Comparison of ENCODE assay signal across 8 cellular contexts in genomic region chrX:119236599-119237525, GRCh38. TPM values are rescaled to one million over a fixed set of nuclear protein-coding genes. Genes with fewer than 3 reads are reported as not detected.
DNase-seq lines count a peak whose midpoint lies in the region; ATAC-seq and TF ChIP-seq lines count a peak whose summit lies in the region.

No MANE protein-coding gene starts in this region.

- H3K9me3 ChIP-seq in effector memory CD4-positive, alpha-beta T cell (ENCODE audit: control insufficient read depth, low read length): no peaks in the 10 kb centered on the region
- H3K9me3 ChIP-seq in mesodermal cell (ENCODE audit: control insufficient read depth, low read length) (no peaks in the 10 kb centered on the region), stomach (no peaks in the 10 kb centered on the region)

- TF ChIP-seq CTCF in stomach (IDR thresholded peaks at IDR 0.05): no peak

- H3K27ac ChIP-seq in effector memory CD4-positive, alpha-beta T cell (ENCODE audit: insufficient read depth, low read length, poor library complexity, severe bottlenecking): peak overlapping the region; percentile 72
- peak overlapping the region; percentile 45 for H3K27ac ChIP-seq in mesodermal cell (ENCODE audit: low read depth, low read length, severe bottlenecking)
- H3K27ac ChIP-seq in stomach: peak overlapping the region; percentile 82 to 90 (median 89)

- 0 to 1% methylated on average over 14 to 27 of the region's 61 CpGs for WGBS in mesodermal cell (ENCODE audit: insufficient coverage in 2 of 2), 2 experiments
- WGBS in stomach, 5 donors: 0 to 37% (median 5%) methylated on average over 34 to 60 of the region's 61 CpGs

- peak overlapping the region; percentile 78 for H3K4me3 ChIP-seq in effector memory CD4-positive, alpha-beta T cell (ENCODE audit: insufficient read depth, low read depth, low read length, poor library complexity, severe bottlenecking)
- peak overlapping the region; percentile 68 for H3K4me3 ChIP-seq in mesodermal cell (ENCODE audit: extremely low read depth, insufficient read depth, low read length, poor library complexity, severe bottlenecking)
- H3K4me3 ChIP-seq in stomach: peak overlapping the region; percentile 68 to 77 (median 74)

- ATAC-seq in HG03378 (IDR thresholded peaks at IDR 0.05; ENCODE audit: unreplicated experiment): no peak

- H3K36me3 ChIP-seq in effector memory CD4-positive, alpha-beta T cell (ENCODE audit: control insufficient read depth, insufficient read depth, low read length): no peaks in the 10 kb centered on the region
- peaks cover 11% of the 10 kb centered on the region for H3K36me3 ChIP-seq in mesodermal cell (ENCODE audit: control insufficient read depth, insufficient read depth, low read length)
- H3K36me3 ChIP-seq in stomach: no peaks in the 10 kb centered on the region

- intact Hi-C loops in stomach (cut with DNase I; ENCODE audit: low total_unique reads): no loop called here

- DNase-seq in EL: peak; percentile 60
- peak; percentile 1 for DNase-seq in GOT3 (lab: John Stamatoyannopoulos, UW)
- peak; percentile 65 for DNase-seq in M059J (ENCODE audit: low read depth)
- peak; percentile 9 to 19 for DNase-seq in activated CD4-positive, alpha-beta T cell treated with anti-CD3 and anti-CD28 coated beads, Interleukin-2, amount 50 U/mL, for 4 hours
- DNase-seq in effector memory CD4-positive, alpha-beta T cell: peak in 1 of 3 donors; percentile 7
- DNase-seq in stomach: peak; percentile 32

- no peak for TF ChIP-seq EP300 in stomach (IDR thresholded peaks at IDR 0.05)

- no peaks in the 10 kb centered on the region for H3K4me1 ChIP-seq in effector memory CD4-positive, alpha-beta T cell (ENCODE audit: control insufficient read depth, insufficient read depth, low read length, poor library complexity, severe bottlenecking)
- peaks cover 13% of the 10 kb centered on the region for H3K4me1 ChIP-seq in mesodermal cell (ENCODE audit: control insufficient read depth, insufficient read depth, low read length, poor library complexity, severe bottlenecking)
- peaks cover 0 to 27% (median 16%) of the 10 kb centered on the region in 4 donors for H3K4me1 ChIP-seq in stomach

- TF ChIP-seq POLR2A in stomach (IDR thresholded peaks at IDR 0.05): no peak

- H3K27me3 ChIP-seq in effector memory CD4-positive, alpha-beta T cell (replicated peaks; ENCODE audit: control insufficient read depth, insufficient read depth, low read length, poor library complexity, severe bottlenecking): no peaks in the 10 kb centered on the region
- peaks cover 0 to 5% (median 0%) of the 10 kb centered on the region in 3 donors for H3K27me3 ChIP-seq in stomach

RNA-seq across cellular contexts. Expression of gene PGRMC1, which starts 0.8 kb away (rescaled TPM):
- total RNA-seq in M059J (2014; rRNA removed; shearing (Covaris generic)): 563 and 702 TPM in 2 replicates
- polyA plus RNA-seq in mesodermal cell (2013, experiment 1 of 2): 182 TPM
- 191 TPM for polyA plus RNA-seq in mesodermal cell (2013, experiment 2 of 2)
- total RNA-seq in stomach: 100 to 1,000 TPM in 1 of 5 donors, 10 to 100 TPM in 3, 1 to 10 TPM in 1; 9.8 to 198 (median 52.7) TPM
- 10 to 100 TPM; 33.9 to 52.7 (median 35.4) TPM for polyA plus RNA-seq in stomach
